Comparison of ENCODE assay signal across 8 cellular contexts in the genomic region with DNA sequence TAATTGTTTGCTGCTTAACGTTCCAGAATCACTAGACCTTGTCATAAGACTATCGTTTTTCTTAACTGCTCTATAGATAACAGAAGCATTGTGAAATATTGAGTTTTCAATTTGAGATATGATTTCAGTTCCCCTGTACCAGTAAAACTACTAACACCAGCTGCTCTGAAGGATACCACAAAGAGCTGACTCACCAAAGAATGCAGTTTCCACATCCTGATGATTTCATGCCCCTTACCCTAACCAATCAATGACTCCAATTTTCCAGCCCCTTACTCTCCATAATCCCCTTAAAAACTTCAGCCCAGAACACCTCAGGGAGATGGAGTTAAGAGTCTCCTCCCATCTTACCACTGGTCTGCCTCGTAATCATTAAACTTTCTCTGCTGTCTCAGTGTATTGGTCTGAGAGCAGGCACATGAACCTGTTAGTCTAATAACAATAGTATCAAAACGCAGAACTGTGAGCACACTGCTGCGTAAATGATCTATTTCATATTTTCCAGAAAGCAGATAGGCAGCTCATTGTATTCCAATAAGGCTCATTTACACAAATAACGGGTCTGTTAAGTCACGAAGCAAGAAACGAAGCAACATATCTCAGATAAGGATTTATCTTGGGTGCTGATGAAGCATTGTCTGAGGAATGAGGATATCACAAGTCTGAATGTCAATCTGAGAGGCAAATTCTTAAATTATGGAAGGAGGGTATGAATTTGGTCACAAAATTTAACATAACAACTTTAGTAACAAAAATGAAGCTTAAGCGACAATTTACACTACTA. TPM values are rescaled to one million over a fixed set of nuclear protein-coding genes. Genes with fewer than 3 reads are reported as not detected.
DNase-seq lines count a peak whose midpoint lies in the region; ATAC-seq and TF ChIP-seq lines count a peak whose summit lies in the region.

No MANE protein-coding gene starts in this region.

- no peak overlapping the region for H3K4me3 Mint-ChIP-seq in central memory CD8-positive, alpha-beta T cell
- no peak overlapping the region for H3K4me3 Mint-ChIP-seq in stimulated activated memory B cell treated with anti-CD40 and anti-IgM and Interleukin-4, amounts not matched to agents 10 μg/mL and 1 μg/mL and 100 μg/mL, for 72 hours

- peaks cover 6% of the 10 kb centered on the region for H3K9me3 Mint-ChIP-seq in central memory CD8-positive, alpha-beta T cell
- no peaks in the 10 kb centered on the region for H3K9me3 Mint-ChIP-seq in stimulated activated memory B cell treated with anti-CD40 and anti-IgM and Interleukin-4, amounts not matched to agents 10 μg/mL and 1 μg/mL and 100 μg/mL, for 72 hours

- POLR2A ChIA-PET in HEK293T (lab: Yijun Ruan, JAX): no interaction called here

- ATAC-seq in GM18517 (IDR thresholded peaks at IDR 0.05; ENCODE audit: unreplicated experiment): peak; percentile 88
- ATAC-seq in HG02610 (IDR thresholded peaks at IDR 0.05; ENCODE audit: unreplicated experiment): peak; percentile 90
- ATAC-seq in central memory CD8-positive, alpha-beta T cell (replicated peaks; ENCODE audit: extremely low read depth, poor library complexity, severe bottlenecking): peak; percentile 19
- ATAC-seq in stimulated activated memory B cell treated with anti-CD40 and anti-IgM and Interleukin-4, amounts not matched to agents 10 μg/mL and 1 μg/mL and 100 μg/mL, for 72 hours: peak; percentile 88
- no peak for ATAC-seq in right cardiac atrium

- intact Hi-C loops in right cardiac atrium (cut with DNase I): no loop called here

- CTCF ChIA-PET in HEK293T (lab: Yijun Ruan, JAX): interaction anchor here (0.5 to 0.9 kb wide), 3 partner anchors 16 to 136 kb away, joined by 3 to 4 read pairs (median 3); a partner anchor contains a TSS

- H3K27ac Mint-ChIP-seq in central memory CD8-positive, alpha-beta T cell (ENCODE audit: low read depth): no peak overlapping the region
- no peak overlapping the region for H3K27ac Mint-ChIP-seq in stimulated activated memory B cell treated with anti-CD40 and anti-IgM and Interleukin-4, amounts not matched to agents 10 μg/mL and 1 μg/mL and 100 μg/mL, for 72 hours

- H3K9me3 ChIP-seq in right cardiac atrium (ENCODE audit: control insufficient read depth, low read length): no peaks in the 10 kb centered on the region

- H3K27me3 ChIP-seq in right cardiac atrium (ENCODE audit: control insufficient read depth, insufficient read depth): no peaks in the 10 kb centered on the region

- H3K4me1 ChIP-seq in right cardiac atrium (ENCODE audit: control insufficient read depth, insufficient read depth, low read length): no peaks in the 10 kb centered on the region

- H3K4me1 Mint-ChIP-seq in central memory CD8-positive, alpha-beta T cell: no peaks in the 10 kb centered on the region
- peaks cover 28% of the 10 kb centered on the region for H3K4me1 Mint-ChIP-seq in stimulated activated memory B cell treated with anti-CD40 and anti-IgM and Interleukin-4, amounts not matched to agents 10 μg/mL and 1 μg/mL and 100 μg/mL, for 72 hours

- 29% methylated on average over 9 of the region's 9 CpGs for WGBS in right cardiac atrium

- DNase-seq in NCI-H2196 (lab: John Stamatoyannopoulos, UW; ENCODE audit: unreplicated experiment) (peak; percentile 2), HK-2 (ENCODE audit: unreplicated experiment) (no peak), right cardiac atrium (no peak), HEK293T (ENCODE audit: extremely low spot score) (no peak)
- DNase-seq in central memory CD8-positive, alpha-beta T cell (ENCODE audit: low spot score in 2 of 2): no peak

- H3K27ac ChIP-seq in right cardiac atrium (ENCODE audit: low read length): no peak overlapping the region

- H3K36me3 Mint-ChIP-seq in central memory CD8-positive, alpha-beta T cell (ENCODE audit: insufficient read depth): no peaks in the 10 kb centered on the region
- no peaks in the 10 kb centered on the region for H3K36me3 Mint-ChIP-seq in stimulated activated memory B cell treated with anti-CD40 and anti-IgM and Interleukin-4, amounts not matched to agents 10 μg/mL and 1 μg/mL and 100 μg/mL, for 72 hours

- H3K27me3 Mint-ChIP-seq in central memory CD8-positive, alpha-beta T cell: no peaks in the 10 kb centered on the region
- H3K27me3 Mint-ChIP-seq in stimulated activated memory B cell treated with anti-CD40 and anti-IgM and Interleukin-4, amounts not matched to agents 10 μg/mL and 1 μg/mL and 100 μg/mL, for 72 hours: peaks cover 24% of the 10 kb centered on the region

- no peak overlapping the region for H3K4me3 ChIP-seq in right cardiac atrium (ENCODE audit: low read length)

TF ChIP-seq in HEK293T, 16 proteins besides CTCF, POLR2A, EP300 and RAD21:
- TF ChIP-seq TARDBP (IDR thresholded peaks at IDR 0.05): no peak
- TF ChIP-seq, protein P1, sequence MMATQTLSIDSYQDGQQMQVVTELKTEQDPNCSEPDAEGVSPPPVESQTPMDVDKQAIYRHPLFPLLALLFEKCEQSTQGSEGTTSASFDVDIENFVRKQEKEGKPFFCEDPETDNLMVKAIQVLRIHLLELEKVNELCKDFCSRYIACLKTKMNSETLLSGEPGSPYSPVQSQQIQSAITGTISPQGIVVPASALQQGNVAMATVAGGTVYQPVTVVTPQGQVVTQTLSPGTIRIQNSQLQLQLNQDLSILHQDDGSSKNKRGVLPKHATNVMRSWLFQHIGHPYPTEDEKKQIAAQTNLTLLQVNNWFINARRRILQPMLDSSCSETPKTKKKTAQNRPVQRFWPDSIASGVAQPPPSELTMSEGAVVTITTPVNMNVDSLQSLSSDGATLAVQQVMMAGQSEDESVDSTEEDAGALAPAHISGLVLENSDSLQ (IDR thresholded peaks at IDR 0.05): no peak
- TF ChIP-seq HDGF (IDR thresholded peaks at IDR 0.05; ENCODE audit: borderline replicate concordance): no peak
- no peak for TF ChIP-seq FOXK2 (IDR thresholded peaks at IDR 0.05)
TF ChIP-seq in HEK293T: peak in this region for 0.

RNA-seq across cellular contexts. Expression of a gene that starts 14.1 kb away (rescaled TPM):
- total RNA-seq in right cardiac atrium: not detected
- polyA plus RNA-seq in right cardiac atrium: 0.20 TPM

Comparison
In these comparisons a context has a peak if more than half of its experiments do, and no peak if none do; other contexts are left out.
1. ATAC-seq: peak in GM18517 (single experiment), HG02610 (single experiment), central memory CD8-positive, alpha-beta T cell (single experiment) and stimulated activated memory B cell treated with anti-CD40 and anti-IgM and Interleukin-4, amounts not matched to agents 10 μg/mL and 1 μg/mL and 100 μg/mL, for 72 hours (single experiment); none in right cardiac atrium (0 of 2).